8 cellular contexts compared by ENCODE assay signal in the genomic region with DNA sequence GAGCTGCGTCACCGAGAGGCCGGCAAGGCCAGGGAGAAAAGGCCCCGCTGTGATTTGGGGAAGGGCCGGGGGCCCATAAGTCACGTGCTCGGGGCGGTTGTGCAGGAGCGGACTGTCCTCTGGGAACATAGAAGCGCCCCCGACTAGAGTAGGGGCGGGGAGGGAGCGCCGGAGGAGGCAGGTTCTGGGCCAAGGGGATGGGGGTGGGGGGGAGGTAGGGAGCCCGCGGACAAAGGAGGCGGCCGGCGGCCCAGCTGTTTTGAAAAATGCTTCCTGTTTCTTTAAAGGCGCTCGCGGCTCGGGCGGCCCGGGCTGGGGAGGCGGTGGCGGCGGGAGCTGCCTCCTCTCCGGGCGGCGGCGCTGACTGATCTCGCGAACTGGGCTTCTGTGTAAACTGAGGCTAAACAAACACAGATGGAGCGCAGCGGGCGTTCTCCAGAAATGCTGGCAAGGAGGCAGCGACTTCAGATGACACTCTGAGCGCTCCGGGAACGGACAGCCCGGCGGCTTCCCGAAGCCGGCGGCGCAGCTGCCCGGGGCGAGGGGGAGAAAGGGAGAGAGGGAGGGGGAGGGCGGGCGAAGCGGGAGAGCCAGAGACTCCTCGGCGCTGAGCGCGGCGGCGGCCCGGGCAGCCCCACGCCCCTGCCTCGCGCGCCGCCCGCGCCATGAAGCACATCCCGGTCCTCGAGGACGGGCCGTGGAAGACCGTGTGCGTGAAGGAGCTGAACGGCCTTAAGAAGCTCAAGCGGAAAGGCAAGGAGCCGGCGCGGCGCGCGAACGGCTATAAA. TPM values are rescaled to one million over a fixed set of nuclear protein-coding genes. Genes with fewer than 3 reads are reported as not detected.
DNase-seq lines count a peak whose midpoint lies in the region; ATAC-seq and TF ChIP-seq lines count a peak whose summit lies in the region.

A gene with protein sequence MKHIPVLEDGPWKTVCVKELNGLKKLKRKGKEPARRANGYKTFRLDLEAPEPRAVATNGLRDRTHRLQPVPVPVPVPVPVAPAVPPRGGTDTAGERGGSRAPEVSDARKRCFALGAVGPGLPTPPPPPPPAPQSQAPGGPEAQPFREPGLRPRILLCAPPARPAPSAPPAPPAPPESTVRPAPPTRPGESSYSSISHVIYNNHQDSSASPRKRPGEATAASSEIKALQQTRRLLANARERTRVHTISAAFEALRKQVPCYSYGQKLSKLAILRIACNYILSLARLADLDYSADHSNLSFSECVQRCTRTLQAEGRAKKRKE (plus strand): TSS at position 467 of the 788 bp plus-strand sequence. CDS start 199 bp downstream, at position 666.

- WGBS in urinary bladder = 2% methylated on average over 81 of the region's 81 CpGs

- H3K4me3 Mint-ChIP-seq in activated T-helper 1 cell treated with anti-CD3 and anti-CD28 coated beads, Interleukin-12 subunit alpha, Interleukin-12 subunit beta, Interleukin-2, Interleukin-4 antibody, amounts not matched to agents 30 ng/mL and 10 ng/mL and 1 ng/mL, durations not matched to agents 14 hours and 24 hours and 36 hours = peak within 1 kb of the TSS; percentile 86
- peak within 1 kb of the TSS; percentile 70 to 86 (median 78) for H3K4me3 Mint-ChIP-seq in naive thymus-derived CD4-positive, alpha-beta T cell

- peak within 1 kb of the TSS; percentile 17 for H3K4me3 ChIP-seq in naive thymus-derived CD4-positive, alpha-beta T cell (ENCODE audit: low read length)
- H3K4me3 ChIP-seq in urinary bladder (ENCODE audit: low read depth, low read length) = peak within 1 kb of the TSS; percentile 78

- no peaks in the 10 kb centered on the region for H3K36me3 Mint-ChIP-seq in activated T-helper 1 cell treated with anti-CD3 and anti-CD28 coated beads, Interleukin-12 subunit alpha, Interleukin-12 subunit beta, Interleukin-2, Interleukin-4 antibody, amounts not matched to agents 30 ng/mL and 10 ng/mL and 1 ng/mL, durations not matched to agents 14 hours and 24 hours and 36 hours (ENCODE audit: low read depth)
- no peaks in the 10 kb centered on the region for H3K36me3 Mint-ChIP-seq in naive thymus-derived CD4-positive, alpha-beta T cell

- TF ChIP-seq CTCF in foreskin keratinocyte (conservative IDR thresholded peaks at IDR 0.05) = no peak

- H3K9me3 ChIP-seq in naive thymus-derived CD4-positive, alpha-beta T cell (ENCODE audit: control insufficient read depth in 2 of 3, low read length in 3 of 3) = no peaks in the 10 kb centered on the region

- peaks cover 61% of the 10 kb centered on the region for H3K27me3 Mint-ChIP-seq in activated T-helper 1 cell treated with anti-CD3 and anti-CD28 coated beads, Interleukin-12 subunit alpha, Interleukin-12 subunit beta, Interleukin-2, Interleukin-4 antibody, amounts not matched to agents 30 ng/mL and 10 ng/mL and 1 ng/mL, durations not matched to agents 14 hours and 24 hours and 36 hours (ENCODE audit: insufficient read depth)
- H3K27me3 Mint-ChIP-seq in naive thymus-derived CD4-positive, alpha-beta T cell = peaks cover 56 to 80% (median 61%) of the 10 kb centered on the region in 5 donors

- no peaks in the 10 kb centered on the region for H3K9me3 Mint-ChIP-seq in activated T-helper 1 cell treated with anti-CD3 and anti-CD28 coated beads, Interleukin-12 subunit alpha, Interleukin-12 subunit beta, Interleukin-2, Interleukin-4 antibody, amounts not matched to agents 30 ng/mL and 10 ng/mL and 1 ng/mL, durations not matched to agents 14 hours and 24 hours and 36 hours
- peaks cover 0 to 2% (median 0%) of the 10 kb centered on the region in 11 donors for H3K9me3 Mint-ChIP-seq in naive thymus-derived CD4-positive, alpha-beta T cell

- peaks cover 13% of the 10 kb centered on the region for H3K4me1 Mint-ChIP-seq in activated T-helper 1 cell treated with anti-CD3 and anti-CD28 coated beads, Interleukin-12 subunit alpha, Interleukin-12 subunit beta, Interleukin-2, Interleukin-4 antibody, amounts not matched to agents 30 ng/mL and 10 ng/mL and 1 ng/mL, durations not matched to agents 14 hours and 24 hours and 36 hours (ENCODE audit: low read depth)
- H3K4me1 Mint-ChIP-seq in naive thymus-derived CD4-positive, alpha-beta T cell = peaks cover 5 to 23% (median 16%) of the 10 kb centered on the region in 7 donors

- H3K4me1 ChIP-seq in foreskin keratinocyte (no peaks in the 10 kb centered on the region), urinary bladder (ENCODE audit: insufficient read depth) (peaks cover 6% of the 10 kb centered on the region)
- H3K4me1 ChIP-seq in naive thymus-derived CD4-positive, alpha-beta T cell (ENCODE audit: control insufficient read depth in 2 of 2, insufficient read depth in 2 of 2, low read length in 2 of 2) = peaks cover 9 to 13% of the 10 kb centered on the region in 2 donors

- peak within 1 kb of the TSS; percentile 52 for H3K27ac Mint-ChIP-seq in activated T-helper 1 cell treated with anti-CD3 and anti-CD28 coated beads, Interleukin-12 subunit alpha, Interleukin-12 subunit beta, Interleukin-2, Interleukin-4 antibody, amounts not matched to agents 30 ng/mL and 10 ng/mL and 1 ng/mL, durations not matched to agents 14 hours and 24 hours and 36 hours
- peak within 1 kb of the TSS in 2 of 9 donors; percentile 48 to 66 for H3K27ac Mint-ChIP-seq in naive thymus-derived CD4-positive, alpha-beta T cell

- POLR2A ChIA-PET in naive thymus-derived CD4-positive, alpha-beta T cell (lab: Charles Lee) = no interaction called here

- H3K36me3 ChIP-seq in naive thymus-derived CD4-positive, alpha-beta T cell (ENCODE audit: control insufficient read depth in 2 of 3, insufficient read depth in 3 of 3, low read length in 3 of 3) = no peaks in the 10 kb centered on the region
- H3K36me3 ChIP-seq in urinary bladder (ENCODE audit: insufficient read depth) = no peaks in the 10 kb centered on the region

- DNase-seq in NCI-H82 (lab: John Stamatoyannopoulos, UW) (peak; percentile 72), NCI-H82 treated with DMSO at 0.1 percent for 48 hours (lab: John Stamatoyannopoulos, UW; ENCODE audit: unreplicated experiment) (no peak), NCI-H1105 treated with DMSO at 0.1 percent for 48 hours (lab: John Stamatoyannopoulos, UW) (peak; percentile 58), foreskin keratinocyte (peak; percentile 3 to 28)
- DNase-seq in activated T-helper 1 cell treated with anti-CD3 and anti-CD28 coated beads, Interleukin-12 subunit alpha, Interleukin-12 subunit beta, Interleukin-2, Interleukin-4 antibody, amounts not matched to agents 30 ng/mL and 10 ng/mL and 1 ng/mL, durations not matched to agents 14 hours and 24 hours and 36 hours (ENCODE audit: low spot score) = peak; percentile 30
- DNase-seq in naive thymus-derived CD4-positive, alpha-beta T cell = peak in 1 of 9 donors; percentile 46

- intact Hi-C loops in activated T-helper 1 cell treated with anti-CD3 and anti-CD28 coated beads, Interleukin-12 subunit alpha, Interleukin-12 subunit beta, Interleukin-2, Interleukin-4 antibody, amounts not matched to agents 30 ng/mL and 10 ng/mL and 1 ng/mL, durations not matched to agents 14 hours and 24 hours and 36 hours (cut with micrococcal nuclease) = loop anchor here (1.0 to 5.0 kb wide), 2 partner anchors 74 to 284 kb away; no protein-coding TSS in a partner anchor
- intact Hi-C loops in naive thymus-derived CD4-positive, alpha-beta T cell (cut with micrococcal nuclease) = loop anchor here in 1 of 2 donors (2.0 to 5.0 kb wide), 2 partner anchors 51 to 324 kb away; no protein-coding TSS in a partner anchor

- H3K27ac ChIP-seq in foreskin keratinocyte (no peak within 1 kb of the TSS), urinary bladder (ENCODE audit: low read depth) (peak within 1 kb of the TSS; percentile 86)
- H3K27ac ChIP-seq in naive thymus-derived CD4-positive, alpha-beta T cell (ENCODE audit: low read depth, low read length) = no peak within 1 kb of the TSS

- CTCF ChIA-PET in naive thymus-derived CD4-positive, alpha-beta T cell (lab: Charles Lee) = interaction anchor here (1.2 to 1.5 kb wide), 2 partner anchors 62 to 326 kb away, joined by 3 read pairs; no protein-coding TSS in a partner anchor

- peaks cover 92% of the 10 kb centered on the region for H3K27me3 ChIP-seq in foreskin keratinocyte
- H3K27me3 ChIP-seq in naive thymus-derived CD4-positive, alpha-beta T cell (ENCODE audit: control insufficient read depth in 2 of 2, insufficient read depth in 2 of 2, low read length in 2 of 2) = peaks cover 10 to 13% of the 10 kb centered on the region in 2 donors

- ATAC-seq in foreskin keratinocyte (peak; percentile 3), HG03460 (IDR thresholded peaks at IDR 0.05; ENCODE audit: unreplicated experiment) (no peak)
- ATAC-seq in naive thymus-derived CD4-positive, alpha-beta T cell = peak; percentile 28

RNA-seq across cellular contexts. Expression of the gene that starts here (rescaled TPM):
- total RNA-seq in activated T-helper 1 cell treated with anti-CD3 and anti-CD28 coated beads, Interleukin-12 subunit alpha, Interleukin-12 subunit beta, Interleukin-2, Interleukin-4 antibody, amounts not matched to agents 30 ng/mL and 10 ng/mL and 1 ng/mL, durations not matched to agents 14 hours and 24 hours and 36 hours = 0.29 and 0.47 TPM in 2 replicates
- total RNA-seq in foreskin keratinocyte (not detected in 2 replicates), urinary bladder (18.3 TPM)
- polyA plus RNA-seq in foreskin keratinocyte (not detected in 2 replicates), urinary bladder (49.2 TPM)
- under 1 TPM in 2 of 5 experiments, not detected in 3; 0.42 to 0.73 TPM for total RNA-seq in naive thymus-derived CD4-positive, alpha-beta T cell
- polyA plus RNA-seq in naive thymus-derived CD4-positive, alpha-beta T cell = not detected

Comparison
In these comparisons a context has a peak if more than half of its experiments do, and no peak if none do; other contexts are left out.
1. RNA of the gene that starts here (total RNA-seq): 18.3 TPM in urinary bladder (single experiment); 0.29 to 0.47 TPM in activated T-helper 1 cell treated with anti-CD3 and anti-CD28 coated beads, Interleukin-12 subunit alpha, Interleukin-12 subunit beta, Interleukin-2, Interleukin-4 antibody, amounts not matched to agents 30 ng/mL and 10 ng/mL and 1 ng/mL, durations not matched to agents 14 hours and 24 hours and 36 hours, 0.42 to 0.73 TPM in naive thymus-derived CD4-positive, alpha-beta T cell and not detected in foreskin keratinocyte; every median in the first group is over 10 times any median in the second.
2. RNA of the gene that starts here (polyA plus RNA-seq): 49.2 TPM in urinary bladder (single experiment); not detected in foreskin keratinocyte and not detected in naive thymus-derived CD4-positive, alpha-beta T cell; every median in the first group is over 10 times any median in the second.
3. Peak in DNase-seq in activated T-helper 1 cell treated with anti-CD3 and anti-CD28 coated beads, Interleukin-12 subunit alpha, Interleukin-12 subunit beta, Interleukin-2, Interleukin-4 antibody, amounts not matched to agents 30 ng/mL and 10 ng/mL and 1 ng/mL, durations not matched to agents 14 hours and 24 hours and 36 hours; RNA of the gene not detected or under 1 TPM.
4. Peak in DNase-seq and ATAC-seq in foreskin keratinocyte; RNA of the gene not detected or under 1 TPM.
5. Peak in ATAC-seq and H3K4me3 ChIP-seq in naive thymus-derived CD4-positive, alpha-beta T cell; RNA of the gene not detected or under 1 TPM.